ENCODE assay signal across 8 cellular contexts in the genomic region with DNA sequence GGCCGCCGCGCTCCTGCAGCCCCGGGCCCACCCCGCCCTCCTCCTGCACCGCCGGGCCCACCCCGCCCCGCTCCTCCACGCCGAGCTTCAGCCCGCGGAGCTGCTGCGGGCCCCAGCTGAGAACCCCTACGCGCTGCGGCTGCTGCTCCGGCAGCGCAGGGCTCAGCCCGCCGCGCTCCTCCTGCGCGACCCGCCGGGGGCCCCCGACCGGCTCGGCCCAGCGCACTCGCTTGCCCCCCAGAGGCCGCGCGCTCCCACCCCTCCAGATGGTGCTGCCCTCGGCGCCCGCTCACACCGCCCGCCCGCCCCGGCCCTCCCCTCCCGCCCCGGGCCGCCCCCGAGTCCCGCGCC. TPM values are rescaled to one million over a fixed set of nuclear protein-coding genes. Genes with fewer than 3 reads are reported as not detected.
A peak's percentile ranks its signal among the peaks of the same experiment; 100 is the strongest.
DNase-seq lines count a peak whose midpoint lies in the region; ATAC-seq, FAIRE-seq and TF ChIP-seq lines count a peak whose summit lies in the region.

No MANE protein-coding gene starts in this region.

- H3K36me3 Mint-ChIP-seq in naive thymus-derived CD8-positive, alpha-beta T cell, result no peaks in the 10 kb centered on the region

- TF ChIP-seq CTCF in bronchial epithelial cell (IDR thresholded peaks at IDR 0.05; ENCODE audit: insufficient read depth, low read length, severe bottlenecking), result no peak

- H3K27ac ChIP-seq in KOPT-K1 (ENCODE audit: low read depth, low read length, poor library complexity, severe bottlenecking), result peak overlapping the region; percentile 39

- ATAC-seq in GM21528 (IDR thresholded peaks at IDR 0.05; ENCODE audit: low FRiP score, unreplicated experiment), result peak; percentile 23
- peak; percentile 22 to 41 for ATAC-seq in naive thymus-derived CD8-positive, alpha-beta T cell

- peaks cover 24 to 44% (median 39%) of the 10 kb centered on the region in 4 donors for H3K4me1 Mint-ChIP-seq in naive thymus-derived CD8-positive, alpha-beta T cell

- peak overlapping the region in 1 of 10 donors; percentile 40 for H3K27ac Mint-ChIP-seq in naive thymus-derived CD8-positive, alpha-beta T cell

- no peaks in the 10 kb centered on the region for H3K27me3 Mint-ChIP-seq in naive thymus-derived CD8-positive, alpha-beta T cell

- H3K4me3 ChIP-seq in bronchial epithelial cell (ENCODE audit: low read depth, low read length), result peak overlapping the region; percentile 54

- H3K9me3 Mint-ChIP-seq in naive thymus-derived CD8-positive, alpha-beta T cell, result no peaks in the 10 kb centered on the region

- POLR2A ChIA-PET in naive thymus-derived CD8-positive, alpha-beta T cell (lab: Charles Lee), result interaction anchor here (0.6 to 5.6 kb wide), 6 partner anchors 9 to 359 kb away, joined by 3 to 241 read pairs (median 7); no protein-coding TSS in a partner anchor

- FAIRE-seq in bronchial epithelial cell (lab: Jason Lieb, UNC), result no peak

- peak overlapping the region in 5 of 10 donors; percentile 11 to 93 (median 52) for H3K4me3 Mint-ChIP-seq in naive thymus-derived CD8-positive, alpha-beta T cell

- H3K36me3 ChIP-seq in KOPT-K1 (ENCODE audit: insufficient read depth, low read length) (no peaks in the 10 kb centered on the region), bronchial epithelial cell (ENCODE audit: control insufficient read depth, insufficient read depth, low read length) (no peaks in the 10 kb centered on the region)

- no peaks in the 10 kb centered on the region for H3K27me3 ChIP-seq in bronchial epithelial cell (ENCODE audit: control insufficient read depth, insufficient read depth, low read length)

- no peaks in the 10 kb centered on the region for H3K9me3 ChIP-seq in KOPT-K1 (ENCODE audit: insufficient read depth, low read length, poor library complexity, severe bottlenecking)

- peak; percentile 40 for DNase-seq in EL
- no peak for DNase-seq in bronchial epithelial cell (ENCODE audit: low read depth)
- no peak for DNase-seq in naive thymus-derived CD8-positive, alpha-beta T cell
- DNase-seq in islet precursor cell, result no peak
- DNase-seq in germinal center (ENCODE audit: low spot score), result no peak
- no peak for DNase-seq in activated CD8-positive, alpha-beta memory T cell treated with anti-CD3 and anti-CD28 coated beads, Interleukin-2, amount 50 U/mL, for 48 hours

RNA-seq across cellular contexts. Expression of gene TNK2, which starts 0.9 kb away (rescaled TPM):
- total RNA-seq in bronchial epithelial cell, result 6.3 and 6.8 TPM in 2 replicates
- total RNA-seq in naive thymus-derived CD8-positive, alpha-beta T cell, result 100 to 1,000 TPM; 146 to 149 TPM
- 1 to 10 TPM; 1.3 to 2.5 (median 1.6) TPM for polyA plus RNA-seq in naive thymus-derived CD8-positive, alpha-beta T cell

Comparison
In these comparisons a context has a peak if more than half of its experiments do, and no peak if none do; other contexts are left out.
1. RNA of gene TNK2, which starts 0.9 kb away (total RNA-seq): 146 to 149 TPM in naive thymus-derived CD8-positive, alpha-beta T cell; 6.3 to 6.8 TPM in bronchial epithelial cell; every median in the first group is over 10 times any median in the second.